8 cellular contexts compared by ENCODE assay signal in the genomic region with DNA sequence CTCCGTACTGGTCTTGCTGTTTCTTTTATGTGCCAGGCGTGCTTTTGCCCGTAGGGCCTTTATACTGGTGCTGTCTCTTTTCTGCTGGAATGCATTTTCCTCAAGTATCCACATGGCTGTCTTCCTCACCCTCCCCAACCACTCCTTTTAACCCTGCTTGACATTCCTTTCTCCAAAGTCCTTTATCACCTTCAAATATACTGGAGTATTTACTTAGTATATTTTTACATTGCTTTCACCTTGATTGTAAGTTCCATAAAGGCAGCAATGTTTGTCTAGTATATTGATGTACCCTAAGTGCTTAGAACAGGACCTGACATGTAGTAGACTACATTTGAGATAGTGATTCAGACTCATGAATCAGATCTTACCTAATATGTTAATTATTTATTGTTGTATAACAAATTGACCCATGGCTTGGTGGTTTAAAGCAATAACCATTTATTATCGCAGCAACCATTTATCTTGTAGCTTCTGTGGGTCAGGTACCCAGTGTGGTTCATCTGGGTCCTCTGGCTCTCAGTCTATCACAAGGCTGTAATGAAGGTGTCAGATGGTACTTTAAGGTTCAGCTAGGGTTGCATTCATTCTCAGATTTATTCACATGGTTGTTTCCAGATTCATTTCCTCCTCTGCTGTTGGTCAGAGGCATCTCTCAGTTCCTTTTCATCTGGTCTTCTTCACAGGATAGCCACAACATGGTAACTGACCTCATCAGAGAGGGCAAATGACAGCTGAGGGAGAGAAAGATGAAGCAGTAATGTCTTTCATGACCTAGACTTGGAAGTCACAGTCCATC. TPM values are rescaled to one million over a fixed set of nuclear protein-coding genes. Genes with fewer than 3 reads are reported as not detected.
DNase-seq lines count a peak whose midpoint lies in the region; ATAC-seq lines count a peak whose summit lies in the region.

No MANE protein-coding gene starts in this region.

- peaks cover 5% of the 10 kb centered on the region for H3K4me1 Mint-ChIP-seq in activated T-helper 17 cell treated with anti-CD3 and anti-CD28 coated beads, Interleukin-2, amount 50 U/mL, for 72 hours

- DNase-seq in DMS53 treated with DMSO at 0.1 percent for 48 hours (lab: John Stamatoyannopoulos, UW; ENCODE audit: unreplicated experiment) (peak; percentile 16), amygdala (lab: John Stamatoyannopoulos, UW) (no peak), NCI-H748 (lab: John Stamatoyannopoulos, UW; ENCODE audit: unreplicated experiment) (no peak), dedifferentiated amniotic fluid mesenchymal stem cell (ENCODE audit: extremely low spot score) (no peak)
- DNase-seq in stimulated activated CD4-positive, alpha-beta T cell treated with anti-CD3 and anti-CD28 coated beads, Interleukin-4, amount 100 ng/mL, for 1 hour, result no peak

- H3K4me3 Mint-ChIP-seq in activated T-helper 17 cell treated with anti-CD3 and anti-CD28 coated beads, Interleukin-2, amount 50 U/mL, for 72 hours, result no peak overlapping the region

- peak overlapping the region; percentile 37 for H3K27ac Mint-ChIP-seq in activated T-helper 17 cell treated with anti-CD3 and anti-CD28 coated beads, Interleukin-2, amount 50 U/mL, for 72 hours

- ATAC-seq in GM19452 (IDR thresholded peaks at IDR 0.05; ENCODE audit: unreplicated experiment) (peak; percentile 83), HG03045 (IDR thresholded peaks at IDR 0.05; ENCODE audit: unreplicated experiment) (peak; percentile 66)
- ATAC-seq in activated T-helper 17 cell treated with anti-CD3 and anti-CD28 coated beads, Interleukin-2, amount 50 U/mL, for 72 hours (replicated peaks), result peak; percentile 45

- peaks cover 97% of the 10 kb centered on the region for H3K36me3 Mint-ChIP-seq in activated T-helper 17 cell treated with anti-CD3 and anti-CD28 coated beads, Interleukin-2, amount 50 U/mL, for 72 hours (ENCODE audit: low read depth)

- H3K9me3 Mint-ChIP-seq in activated T-helper 17 cell treated with anti-CD3 and anti-CD28 coated beads, Interleukin-2, amount 50 U/mL, for 72 hours, result no peaks in the 10 kb centered on the region

- H3K27me3 Mint-ChIP-seq in activated T-helper 17 cell treated with anti-CD3 and anti-CD28 coated beads, Interleukin-2, amount 50 U/mL, for 72 hours, result no peaks in the 10 kb centered on the region

RNA-seq across cellular contexts. Expression of gene DDX10, which starts 34.2 kb away (rescaled TPM):
- 10 to 100 TPM; 25.0 to 45.3 TPM for total RNA-seq in activated T-helper 17 cell treated with anti-CD3 and anti-CD28 coated beads, Interleukin-2, amount 50 U/mL, for 72 hours
